Comparison of ENCODE assay signal across 8 cellular contexts in genomic region chr10:43204943-43205671, GRCh38.
DNase-seq lines count a peak whose midpoint lies in the region; ATAC-seq, FAIRE-seq and TF ChIP-seq lines count a peak whose summit lies in the region.

No MANE protein-coding gene starts in this region.

- peak overlapping the region in 2 of 6 donors; percentile 13 to 29 for H3K27ac Mint-ChIP-seq in immature natural killer cell

- peak; percentile 97 for FAIRE-seq in HTR-8/SVneo (lab: Jason Lieb, UNC)

- H3K4me3 Mint-ChIP-seq in immature natural killer cell: no peak overlapping the region

- H4K20me1 ChIP-seq in SU-DHL-6 (ENCODE audit: low read depth, low read length): no peaks in the 10 kb centered on the region

- no peaks in the 10 kb centered on the region for H3F3A ChIP-seq in SU-DHL-6 (ENCODE audit: insufficient read depth)

- no peak overlapping the region for H3K27ac ChIP-seq in SU-DHL-6 (ENCODE audit: low read depth, low read length)

- H2AFZ ChIP-seq in SU-DHL-6 (ENCODE audit: low read depth, low read length, severe bottlenecking): no peak overlapping the region

- no peaks in the 10 kb centered on the region for H3K9me2 ChIP-seq in SU-DHL-6 (replicated peaks; ENCODE audit: insufficient read depth, low read length)

- peaks cover 7 to 12% of the 10 kb centered on the region in 2 donors for H3K4me1 Mint-ChIP-seq in immature natural killer cell

- no peaks in the 10 kb centered on the region for H3K27me3 Mint-ChIP-seq in immature natural killer cell (ENCODE audit: low read depth in 3 of 3)

- H3K36me3 ChIP-seq in SU-DHL-6 (ENCODE audit: low read length): no peaks in the 10 kb centered on the region

- no peak overlapping the region for H3K9ac ChIP-seq in SU-DHL-6 (ENCODE audit: low read length)

- peak; percentile 85 for DNase-seq in GM03348 (ENCODE audit: low spot score)
- peak; percentile 73 for DNase-seq in HTR-8/SVneo (ENCODE audit: insufficient read length, low spot score)
- peak; percentile 57 for DNase-seq in astrocyte of the spinal cord (ENCODE audit: low read depth, low spot score)
- DNase-seq in immature natural killer cell: peak; percentile 41 to 52 (median 44)
- peak; percentile 64 for DNase-seq in stimulated activated CD4-positive, alpha-beta T cell treated with anti-CD3 and anti-CD28 coated beads, Interleukin-1b, Interleukin-23, amount 100 ng/mL, for 48 hours
- no peak for DNase-seq in NCI-H187 treated with DMSO at 0.1 percent for 48 hours (lab: John Stamatoyannopoulos, UW)

- H3K4me3 ChIP-seq in SU-DHL-6 (ENCODE audit: insufficient read depth, low read length, poor library complexity, severe bottlenecking) (no peak overlapping the region), astrocyte of the spinal cord (ENCODE audit: low read depth, low read length) (no peak overlapping the region)

- H3K36me3 Mint-ChIP-seq in immature natural killer cell: no peaks in the 10 kb centered on the region

- TF ChIP-seq CTCF in SU-DHL-6 (IDR thresholded peaks at IDR 0.05; ENCODE audit: insufficient read depth, low read length, poor library complexity, severe bottlenecking): peak; percentile 95
- TF ChIP-seq CTCF in astrocyte of the spinal cord (IDR thresholded peaks at IDR 0.05; ENCODE audit: low read depth, low read length): peak; percentile 83

- H3K79me2 ChIP-seq in SU-DHL-6 (ENCODE audit: insufficient read depth, low read length): no peaks in the 10 kb centered on the region

- H3K27me3 ChIP-seq in SU-DHL-6 (ENCODE audit: low read length): no peaks in the 10 kb centered on the region

- no peaks in the 10 kb centered on the region for H3K9me3 ChIP-seq in SU-DHL-6 (ENCODE audit: insufficient read depth, low read length)

- in situ Hi-C loops in astrocyte of the spinal cord (cut with HindIII; ENCODE audit: low sequenced_read_pairs): no loop called here

- H3K9me3 Mint-ChIP-seq in immature natural killer cell: no peaks in the 10 kb centered on the region

- no peak overlapping the region for H3K4me2 ChIP-seq in SU-DHL-6 (ENCODE audit: low read depth, low read length, poor library complexity, severe bottlenecking)

- peak; percentile 60 for ATAC-seq in GM21528 (IDR thresholded peaks at IDR 0.05; ENCODE audit: low FRiP score, unreplicated experiment)
